Comparison of ENCODE assay signal across 1 cellular context in genomic region chr3:99236576-99236975, GRCh38.
TF ChIP-seq lines count a peak whose summit lies in the region.

No MANE protein-coding gene starts in this region.

TF ChIP-seq in IMR-90, 13 proteins besides CTCF, POLR2A, EP300 and RAD21 (continued from another document):
- no peak for TF ChIP-seq FOS (IDR thresholded peaks at IDR 0.05; ENCODE audit: low read depth, low read length)
- no peak for TF ChIP-seq MAZ (IDR thresholded peaks at IDR 0.05; ENCODE audit: borderline replicate concordance, low read depth, low read length)
- TF ChIP-seq RFX5 (IDR thresholded peaks at IDR 0.05; ENCODE audit: low read depth, low read length) = no peak
- no peak for TF ChIP-seq RCOR1 (IDR thresholded peaks at IDR 0.05; ENCODE audit: insufficient replicate concordance, low read length)
- no peak for TF ChIP-seq MXI1 (IDR thresholded peaks at IDR 0.05; ENCODE audit: borderline replicate concordance, low read depth, low read length)
TF ChIP-seq in IMR-90: peak in this region for 0.
